Comparison of ENCODE assay signal across 27 cellular contexts in the genomic region with DNA sequence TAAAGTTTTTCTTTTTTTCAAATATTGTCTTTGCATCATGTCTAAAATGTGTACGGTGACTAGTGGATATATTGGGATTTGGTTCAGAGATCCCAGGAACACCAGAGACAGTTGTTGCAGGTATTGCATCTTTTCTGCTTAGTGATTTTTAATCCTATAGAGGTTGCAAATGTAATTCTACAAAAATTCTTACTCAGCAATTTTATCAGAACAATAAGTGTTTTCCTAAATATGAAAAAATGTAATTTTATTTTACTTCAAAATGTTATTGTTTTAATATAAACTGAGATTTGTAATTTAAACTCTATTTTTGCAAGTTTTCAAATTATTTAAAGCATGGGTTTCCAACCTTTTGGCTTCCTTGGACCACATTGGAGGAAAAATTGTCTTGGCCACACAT.
"Had no signal": no experiment of that assay in that cellular context is flagged by ENCODE, and none has a peak within 500 bp of the region (broad histone marks: within the 10 kb centered on the region; RNA-seq: fewer than 3 reads in every experiment).

No MANE protein-coding gene starts in this region.

- H3K27ac ChIP-seq: stomach, suprapubic skin, testis, thoracic aorta, thyroid gland, tibial artery, tibial nerve, transverse colon, upper lobe of left lung, upper lobe of right lung, uterus, vagina had no signal

- H3K4me3 ChIP-seq: stomach, suprapubic skin, testis, thoracic aorta, thyroid gland, tibial artery, tibial nerve, transverse colon, upper lobe of left lung, upper lobe of right lung, uterus, vagina had no signal

- H3K9me3 ChIP-seq: testis, thyroid gland had no signal

- H3K4me1 ChIP-seq: stomach, suprapubic skin, testis, thyroid gland, tibial artery, tibial nerve, transverse colon, upper lobe of left lung, upper lobe of right lung, uterus, vagina had no signal

- H3K27me3 ChIP-seq: stomach, suprapubic skin, testis, thyroid gland, tibial artery, tibial nerve, transverse colon, upper lobe of left lung, upper lobe of right lung, uterus, vagina had no signal

- H3K36me3 ChIP-seq: uterus had no signal

- FAIRE-seq: urothelium cell line had no signal

- DNase-seq: stimulated activated CD4-positive, alpha-beta T cell treated with anti-CD3 and anti-CD28 coated beads, Interleukin-2, amount 100 ng/mL, for 48 hours; stimulated activated CD4-positive, alpha-beta T cell treated with anti-CD3 and anti-CD28 coated beads, Interleukin-4, amount 100 ng/mL, for 1 hour; stimulated activated CD4-positive, alpha-beta T cell treated with anti-CD3 and anti-CD28 coated beads, Interleukin-4, amount 100 ng/mL, for 24 hours; stimulated activated CD4-positive, alpha-beta T cell treated with anti-CD3 and anti-CD28 coated beads, Interleukin-4, amount 100 ng/mL, for 4 hours; stimulated activated CD8-positive, alpha-beta memory T cell treated with anti-CD3 and anti-CD28 coated beads, Interleukin-4, amount 100 ng/mL, for 48 hours; stimulated activated naive B cell treated with anti-CD40 and anti-IgM and Interleukin-4, amounts not matched to agents 10 μg/mL and 1 μg/mL and 100 μg/mL, for 72 hours; stimulated activated naive CD4-positive, alpha-beta T cell; stimulated activated naive CD4-positive, alpha-beta T cell treated with Interleukin-2 at 50 U/mL for 16 hours; stimulated activated naive CD8-positive, alpha-beta T cell treated with anti-CD3 and anti-CD28 coated beads, Interleukin-15, amount 100 ng/mL, for 72 hours; stimulated activated naive CD8-positive, alpha-beta T cell treated with anti-CD3 and anti-CD28 coated beads, Interleukin-15, Interleukin-2, amounts not matched to agents 100 U/mL and 50 U/mL, for 24 hours; stomach; substantia nigra; testis; thyroid gland; tibial artery; transverse colon; trophoblast cell; upper lobe of left lung; upper lobe of right lung; uterus had no signal

- ATAC-seq: stimulated activated effector memory CD8-positive, alpha-beta T cell treated with anti-CD3 and anti-CD28 coated beads, Interleukin-12 subunit alpha, Interleukin-12 subunit beta, amount 100 ng/mL, for 72 hours; stimulated activated memory B cell treated with anti-CD40 and anti-IgM and Interleukin-4, amounts not matched to agents 10 μg/mL and 1 μg/mL and 100 μg/mL, for 72 hours; stimulated activated naive B cell treated with anti-CD40 and anti-IgM and Interleukin-4, amounts not matched to agents 10 μg/mL and 1 μg/mL and 100 μg/mL, for 72 hours; stimulated activated naive CD8-positive, alpha-beta T cell treated with anti-CD3 and anti-CD28 coated beads, Interleukin-15, amount 100 ng/mL, for 72 hours; stimulated activated naive CD8-positive, alpha-beta T cell treated with anti-CD3 and anti-CD28 coated beads, Interleukin-15, Interleukin-2, amounts not matched to agents 100 U/mL and 50 U/mL, for 24 hours; upper lobe of right lung had no signal
